In the genomic region with DNA sequence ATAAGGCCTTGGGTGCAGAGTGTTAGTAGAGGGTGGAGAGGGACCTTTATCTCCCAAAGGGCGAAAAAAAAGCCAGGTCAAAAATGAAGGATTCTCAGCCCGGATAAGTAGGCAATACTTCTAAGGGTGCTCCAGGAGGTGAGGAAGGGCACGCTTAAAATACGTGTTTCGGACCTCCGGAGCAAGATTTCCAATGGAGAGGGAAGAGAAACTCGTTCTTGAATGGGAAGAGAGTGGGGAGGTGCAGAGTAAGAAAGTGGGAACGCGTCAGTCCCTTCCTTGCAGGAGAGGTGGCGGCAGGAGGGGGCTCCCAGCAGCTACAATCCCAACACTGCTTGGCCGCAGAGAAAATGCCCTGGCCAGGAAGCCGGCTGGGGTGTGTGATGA, we compare ENCODE assay signal across 8 cellular contexts. TPM values are rescaled to one million over a fixed set of nuclear protein-coding genes. Genes with fewer than 3 reads are reported as not detected.
DNase-seq lines count a peak whose midpoint lies in the region; ATAC-seq and TF ChIP-seq lines count a peak whose summit lies in the region.

No MANE protein-coding gene starts in this region.

- no peak overlapping the region for H2BK15ac ChIP-seq in mesenchymal stem cell (ENCODE audit: low read depth, poor library complexity, severe bottlenecking)

- peak overlapping the region; percentile 94 for H4K8ac ChIP-seq in mesenchymal stem cell (ENCODE audit: low read length)

- H3K9me3 Mint-ChIP-seq in CD14-positive monocyte = no peaks in the 10 kb centered on the region
- peaks cover 0 to 3% (median 0%) of the 10 kb centered on the region in 5 experiments for H3K9me3 Mint-ChIP-seq in brain

- H3K4ac ChIP-seq in mesenchymal stem cell (ENCODE audit: low read depth in 1 of 2, low read length in 2 of 2) = peak overlapping the region; percentile 21 to 78

- H3K9me3 ChIP-seq in mesenchymal stem cell (ENCODE audit: control insufficient read depth, low read length) = no peaks in the 10 kb centered on the region

- no peak overlapping the region for H2BK120ac ChIP-seq in mesenchymal stem cell (ENCODE audit: low read depth, low read length)

- ATAC-seq in GM19397 (IDR thresholded peaks at IDR 0.05; ENCODE audit: unreplicated experiment) = no peak

- H3K36me3 ChIP-seq in mesenchymal stem cell (ENCODE audit: control insufficient read depth in 1 of 2, insufficient read depth in 2 of 2, low read depth in 1 of 2, low read length in 2 of 2) = peaks cover 12 to 30% of the 10 kb centered on the region in 2 experiments

- H3K79me1 ChIP-seq in mesenchymal stem cell (replicated peaks; ENCODE audit: low read length, poor library complexity, severe bottlenecking) = peaks cover 23% of the 10 kb centered on the region

- peak overlapping the region in 1 of 2 experiments; percentile 46 for H3K23ac ChIP-seq in mesenchymal stem cell (ENCODE audit: low read length in 2 of 2)

- peak overlapping the region; percentile 85 to 90 for H3K18ac ChIP-seq in mesenchymal stem cell (ENCODE audit: low read depth in 1 of 2, low read length in 2 of 2)

- H3K4me3 Mint-ChIP-seq in CD14-positive monocyte (peak overlapping the region; percentile 93 to 98), brain (peak overlapping the region; percentile 93 to 100 (median 97))

- TF ChIP-seq CTCF in CD14-positive monocyte (IDR thresholded peaks at IDR 0.05) = no peak
- no peak for TF ChIP-seq CTCF in brain (conservative IDR thresholded peaks at IDR 0.05)

- peak overlapping the region; percentile 18 for H4K91ac ChIP-seq in mesenchymal stem cell (ENCODE audit: low read length)

- H3K4me1 Mint-ChIP-seq in CD14-positive monocyte (peaks cover 31% of the 10 kb centered on the region), brain (peaks cover 33% of the 10 kb centered on the region)

- H2AK5ac ChIP-seq in mesenchymal stem cell (ENCODE audit: low read length, severe bottlenecking) = no peak overlapping the region

- no peak overlapping the region for H3K27ac ChIP-seq in mesenchymal stem cell (ENCODE audit: low read length, poor library complexity, severe bottlenecking)

- DNase-seq in CD14-positive monocyte (ENCODE audit: low spot score) = no peak
- peak; percentile 2 for DNase-seq in HK-2 (ENCODE audit: unreplicated experiment)
- peak; percentile 29 for DNase-seq in mesenchymal stem cell
- no peak for DNase-seq in NCI-H345 treated with DMSO at 0.1 percent for 48 hours (lab: John Stamatoyannopoulos, UW; ENCODE audit: unreplicated experiment)
- DNase-seq in LoVo (ENCODE audit: low spot score) = no peak
- no peak for DNase-seq in T-helper 9 cell

- peaks cover 0 to 16% of the 10 kb centered on the region in 2 experiments for H3K27me3 ChIP-seq in mesenchymal stem cell (ENCODE audit: control insufficient read depth in 1 of 2, insufficient read depth in 1 of 2, low read length in 2 of 2)

- H3K14ac ChIP-seq in mesenchymal stem cell (ENCODE audit: low read length in 2 of 2) = no peak overlapping the region

- H3K27me3 Mint-ChIP-seq in CD14-positive monocyte (ENCODE audit: low read depth in 3 of 3) = peaks cover 1 to 9% (median 3%) of the 10 kb centered on the region in 3 donors
- H3K27me3 Mint-ChIP-seq in brain = peaks cover 22% of the 10 kb centered on the region

- no peak overlapping the region for H2BK5ac ChIP-seq in mesenchymal stem cell (ENCODE audit: low read depth, low read length, poor library complexity, severe bottlenecking)

- H3K36me3 Mint-ChIP-seq in CD14-positive monocyte (peaks cover 32 to 37% of the 10 kb centered on the region in 2 donors), brain (peaks cover 23% of the 10 kb centered on the region)

- 6% methylated on average over 10 of the region's 12 CpGs for WGBS in mesenchymal stem cell

- peak overlapping the region; percentile 96 for H3K9ac ChIP-seq in mesenchymal stem cell (ENCODE audit: low read length)

- H3K4me2 ChIP-seq in mesenchymal stem cell (ENCODE audit: low read length, poor library complexity, severe bottlenecking) = peak overlapping the region; percentile 84

- peak overlapping the region; percentile 93 to 94 for H3K4me3 ChIP-seq in mesenchymal stem cell (ENCODE audit: insufficient read depth in 1 of 2, low read depth in 1 of 2, low read length in 2 of 2)

- H2BK12ac ChIP-seq in mesenchymal stem cell (ENCODE audit: low read length in 2 of 2) = no peak overlapping the region

- intact Hi-C loops in CD14-positive monocyte (cut with micrococcal nuclease) = loop anchor here (10.0 kb wide), 2 partner anchors 104 to 244 kb away; a partner anchor contains a TSS

- peak overlapping the region; percentile 79 for H2AFZ ChIP-seq in mesenchymal stem cell (ENCODE audit: low read depth, low read length)

- H3K4me1 ChIP-seq in mesenchymal stem cell (ENCODE audit: control insufficient read depth, insufficient read depth, low read depth, low read length) = peaks cover 7% of the 10 kb centered on the region

- H3K27ac Mint-ChIP-seq in CD14-positive monocyte (peak overlapping the region; percentile 52 to 92 (median 92)), brain (peak overlapping the region; percentile 79 to 96 (median 90))

RNA-seq across cellular contexts. Expression of a gene that starts 0.6 kb away (rescaled TPM):
- polyA plus RNA-seq in CD14-positive monocyte = 10 to 100 TPM; 49.8 to 75.5 TPM
- polyA plus RNA-seq in brain (ENCODE audit: insufficient read depth, low read depth, low replicate concordance) = 43.5 TPM
- polyA plus RNA-seq in mesenchymal stem cell (2013, experiment 1 of 2) = 61.1 TPM
- 59.2 TPM for polyA plus RNA-seq in mesenchymal stem cell (2013, experiment 2 of 2)

RNA-seq across cellular contexts. Expression of a gene that starts 46.7 kb away (rescaled TPM):
- polyA plus RNA-seq in CD14-positive monocyte (not detected), brain (ENCODE audit: insufficient read depth, low read depth, low replicate concordance) (not detected)
- not detected for polyA plus RNA-seq in mesenchymal stem cell (2013, experiment 1 of 2)
- polyA plus RNA-seq in mesenchymal stem cell (2013, experiment 2 of 2) = not detected

RNA-seq across cellular contexts. Expression of a gene that starts 50.2 kb away (rescaled TPM):
- 10 to 100 TPM; 33.4 to 45.4 TPM for polyA plus RNA-seq in CD14-positive monocyte
- polyA plus RNA-seq in brain (ENCODE audit: insufficient read depth, low read depth, low replicate concordance) = 65.0 TPM
- polyA plus RNA-seq in mesenchymal stem cell (2013, experiment 1 of 2) = 27.3 TPM
- polyA plus RNA-seq in mesenchymal stem cell (2013, experiment 2 of 2) = 27.5 TPM

Comparison
In these comparisons a context has a peak if more than half of its experiments do, and no peak if none do; other contexts are left out.
1. DNase-seq: peak in HK-2 (single experiment) and mesenchymal stem cell (single experiment); none in CD14-positive monocyte (single experiment), NCI-H345 treated with DMSO at 0.1 percent for 48 hours (single experiment), LoVo (single experiment) and T-helper 9 cell (single experiment).